Comparison of ENCODE assay signal across 1 cellular context in genomic region chr1:55233149-55233777, GRCh38.
TF ChIP-seq lines count a peak whose summit lies in the region.

No MANE protein-coding gene starts in this region.

TF ChIP-seq in WTC11, 78 proteins besides CTCF, POLR2A, EP300 and RAD21 (continued from another document):
- TF ChIP-seq, protein P1, sequence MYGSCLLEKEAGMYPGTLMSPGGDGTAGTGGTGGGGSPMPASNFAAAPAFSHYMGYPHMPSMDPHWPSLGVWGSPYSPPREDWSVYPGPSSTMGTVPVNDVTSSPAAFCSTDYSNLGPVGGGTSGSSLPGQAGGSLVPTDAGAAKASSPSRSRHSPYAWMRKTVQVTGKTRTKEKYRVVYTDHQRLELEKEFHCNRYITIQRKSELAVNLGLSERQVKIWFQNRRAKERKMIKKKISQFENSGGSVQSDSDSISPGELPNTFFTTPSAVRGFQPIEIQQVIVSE (CRISPR knock-in tag; IDR thresholded peaks at IDR 0.05; ENCODE audit: borderline replicate concordance): no peak
- TF ChIP-seq ETV6 (CRISPR knock-in tag; IDR thresholded peaks at IDR 0.05): no peak
- TF ChIP-seq JUN (CRISPR knock-in tag; IDR thresholded peaks at IDR 0.05): no peak
- no peak for TF ChIP-seq SMAD3 (CRISPR knock-in tag; IDR thresholded peaks at IDR 0.05; ENCODE audit: borderline replicate concordance)
- TF ChIP-seq ATF3 (CRISPR knock-in tag; conservative IDR thresholded peaks at IDR 0.05): no peak
- no peak for TF ChIP-seq IRF1 (CRISPR knock-in tag; IDR thresholded peaks at IDR 0.05)
- TF ChIP-seq ERG (CRISPR knock-in tag; IDR thresholded peaks at IDR 0.05): no peak
- no peak for TF ChIP-seq NFE2L1 (CRISPR knock-in tag; IDR thresholded peaks at IDR 0.05)
- TF ChIP-seq, protein P2, sequence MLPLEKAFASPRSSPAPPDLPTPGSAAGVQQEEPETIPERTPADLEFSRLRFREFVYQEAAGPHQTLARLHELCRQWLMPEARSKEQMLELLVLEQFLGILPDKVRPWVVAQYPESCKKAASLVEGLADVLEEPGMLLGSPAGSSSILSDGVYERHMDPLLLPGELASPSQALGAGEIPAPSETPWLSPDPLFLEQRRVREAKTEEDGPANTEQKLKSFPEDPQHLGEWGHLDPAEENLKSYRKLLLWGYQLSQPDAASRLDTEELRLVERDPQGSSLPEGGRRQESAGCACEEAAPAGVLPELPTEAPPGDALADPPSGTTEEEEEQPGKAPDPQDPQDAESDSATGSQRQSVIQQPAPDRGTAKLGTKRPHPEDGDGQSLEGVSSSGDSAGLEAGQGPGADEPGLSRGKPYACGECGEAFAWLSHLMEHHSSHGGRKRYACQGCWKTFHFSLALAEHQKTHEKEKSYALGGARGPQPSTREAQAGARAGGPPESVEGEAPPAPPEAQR (CRISPR knock-in tag; IDR thresholded peaks at IDR 0.05): peak; percentile 94
- peak; percentile 55; the same call in 1 of the 2 replicates for TF ChIP-seq ZNF396 (CRISPR knock-in tag; IDR thresholded peaks at IDR 0.05; ENCODE audit: borderline replicate concordance)
- no peak for TF ChIP-seq ZNF121 (CRISPR knock-in tag; IDR thresholded peaks at IDR 0.05)
- TF ChIP-seq CBFB (CRISPR knock-in tag; IDR thresholded peaks at IDR 0.05; ENCODE audit: low read depth): no peak
- no peak for TF ChIP-seq GRHL2 (CRISPR knock-in tag; IDR thresholded peaks at IDR 0.05; ENCODE audit: insufficient replicate concordance, severe bottlenecking)
- peak; percentile 25; the same call in 1 of the 2 replicates for TF ChIP-seq ZNF423 (CRISPR knock-in tag; IDR thresholded peaks at IDR 0.05)
- TF ChIP-seq EMX1 (CRISPR knock-in tag; IDR thresholded peaks at IDR 0.05): no peak
- no peak for TF ChIP-seq NFATC4 (CRISPR knock-in tag; IDR thresholded peaks at IDR 0.05)
- TF ChIP-seq PRDM15 (CRISPR knock-in tag; IDR thresholded peaks at IDR 0.05): no peak
- TF ChIP-seq HMGA2 (CRISPR knock-in tag; IDR thresholded peaks at IDR 0.05): no peak
- no peak for TF ChIP-seq KAT7 (CRISPR knock-in tag; IDR thresholded peaks at IDR 0.05; ENCODE audit: borderline replicate concordance)
- no peak for TF ChIP-seq OVOL2 (CRISPR knock-in tag; IDR thresholded peaks at IDR 0.05; ENCODE audit: borderline replicate concordance)
- TF ChIP-seq ZNF512 (CRISPR knock-in tag; IDR thresholded peaks at IDR 0.05; ENCODE audit: borderline replicate concordance): no peak
- no peak for TF ChIP-seq GABPB1 (CRISPR knock-in tag; IDR thresholded peaks at IDR 0.05)
TF ChIP-seq in WTC11: peak in this region for 4.
